16 cellular contexts compared by ENCODE assay signal in genomic region chr1:6959491-6959890, GRCh38.
"Had no signal": no experiment of that assay in that cellular context is flagged by ENCODE, and none has a peak within 500 bp of the region (broad histone marks: within the 10 kb centered on the region; RNA-seq: fewer than 3 reads in every experiment).

No MANE protein-coding gene starts in this region.

- H3K27ac ChIP-seq: body of pancreas, foreskin keratinocyte, neural progenitor cell, pancreas, tibial artery had no signal

- H3K9ac ChIP-seq: neural progenitor cell had no signal

- H3K4me2 ChIP-seq: neural progenitor cell had no signal

- H3K27me3 ChIP-seq: neural progenitor cell, pancreas had no signal

- H3K36me3 ChIP-seq: heart right ventricle, neural progenitor cell, pancreas, tibial artery had no signal

- H3K4me1 ChIP-seq: foreskin keratinocyte, pancreas had no signal

- H3K9me3 ChIP-seq: body of pancreas, heart right ventricle, pancreas, tibial artery had no signal

- DNase-seq: activated CD4-positive, alpha-beta T cell treated with anti-CD3 and anti-CD28 coated beads, Interleukin-2, amount 50 U/mL, for 1 hour; activated CD8-positive, alpha-beta memory T cell treated with anti-CD3 and anti-CD28 coated beads for 24 hours; activated gamma-delta T cell treated with Interleukin-2 at 50 U/mL for 16 hours; amniotic stem cell; cortex of kidney; effector CD8-positive, alpha-beta T cell; foreskin keratinocyte; stimulated activated CD4-positive, alpha-beta T cell treated with anti-CD3 and anti-CD28 coated beads, Interleukin-4, amount 100 ng/mL, for 24 hours; stimulated activated naive CD4-positive, alpha-beta T cell; tibial artery had no signal

- FAIRE-seq: pancreas, urothelium cell line had no signal

- H3K4me3 ChIP-seq: body of pancreas, lung, neural progenitor cell, pancreas, tibial artery had no signal

- H2AFZ ChIP-seq: neural progenitor cell had no signal
